Comparison of ENCODE assay signal across 1 cellular context in the genomic region with DNA sequence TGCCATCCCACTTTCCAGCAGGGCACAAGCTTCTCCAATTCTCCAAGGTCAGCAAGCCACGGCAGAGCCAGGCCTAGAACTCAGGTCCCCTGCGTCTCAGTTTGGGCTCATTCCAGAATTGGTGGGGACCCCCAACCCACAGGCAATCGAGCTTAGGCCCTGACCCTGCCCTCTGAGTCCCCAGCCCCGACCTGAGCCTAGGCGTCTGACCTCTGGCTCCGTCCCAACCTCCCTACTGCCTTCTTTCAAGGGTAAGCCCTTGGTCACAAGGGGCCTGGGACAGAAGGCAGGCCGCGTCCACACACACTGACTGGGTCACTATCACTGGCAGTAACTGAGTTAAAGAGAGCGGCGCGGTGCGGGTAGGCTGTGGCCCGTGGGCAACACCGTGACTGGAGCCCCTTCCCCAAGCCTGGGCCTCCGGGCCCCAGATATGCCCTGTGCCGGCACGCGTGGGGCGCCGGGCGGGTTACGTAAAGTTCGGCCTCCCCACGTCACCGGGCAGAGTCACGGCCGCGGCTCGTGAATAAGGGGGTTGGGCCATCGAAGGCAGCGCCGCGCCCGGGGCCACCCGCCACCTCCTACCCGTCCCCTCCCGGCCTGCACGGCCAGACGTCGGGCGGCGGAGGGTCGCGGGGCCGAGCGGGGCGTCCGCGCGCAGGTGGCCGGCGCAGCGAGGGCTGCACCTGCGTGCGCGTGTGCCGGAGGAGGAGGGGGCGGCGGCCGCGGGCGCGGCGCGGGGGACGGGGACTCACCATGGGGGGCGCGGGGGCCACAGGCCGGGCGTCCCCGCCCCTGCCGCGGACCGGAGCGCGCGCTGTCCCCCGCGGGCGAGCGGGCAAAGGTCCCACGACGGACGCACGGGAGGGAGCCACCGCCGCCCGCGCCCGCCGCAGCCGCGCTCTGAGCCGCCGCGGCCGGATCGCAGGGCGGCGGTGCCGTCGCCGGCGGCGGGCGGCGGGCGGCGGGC.
TF ChIP-seq lines count a peak whose summit lies in the region.

No MANE protein-coding gene starts in this region.

TF ChIP-seq in GM23338, 12 proteins besides CTCF, POLR2A, EP300 and RAD21 (continued from another document):
- TF ChIP-seq, protein P1, sequence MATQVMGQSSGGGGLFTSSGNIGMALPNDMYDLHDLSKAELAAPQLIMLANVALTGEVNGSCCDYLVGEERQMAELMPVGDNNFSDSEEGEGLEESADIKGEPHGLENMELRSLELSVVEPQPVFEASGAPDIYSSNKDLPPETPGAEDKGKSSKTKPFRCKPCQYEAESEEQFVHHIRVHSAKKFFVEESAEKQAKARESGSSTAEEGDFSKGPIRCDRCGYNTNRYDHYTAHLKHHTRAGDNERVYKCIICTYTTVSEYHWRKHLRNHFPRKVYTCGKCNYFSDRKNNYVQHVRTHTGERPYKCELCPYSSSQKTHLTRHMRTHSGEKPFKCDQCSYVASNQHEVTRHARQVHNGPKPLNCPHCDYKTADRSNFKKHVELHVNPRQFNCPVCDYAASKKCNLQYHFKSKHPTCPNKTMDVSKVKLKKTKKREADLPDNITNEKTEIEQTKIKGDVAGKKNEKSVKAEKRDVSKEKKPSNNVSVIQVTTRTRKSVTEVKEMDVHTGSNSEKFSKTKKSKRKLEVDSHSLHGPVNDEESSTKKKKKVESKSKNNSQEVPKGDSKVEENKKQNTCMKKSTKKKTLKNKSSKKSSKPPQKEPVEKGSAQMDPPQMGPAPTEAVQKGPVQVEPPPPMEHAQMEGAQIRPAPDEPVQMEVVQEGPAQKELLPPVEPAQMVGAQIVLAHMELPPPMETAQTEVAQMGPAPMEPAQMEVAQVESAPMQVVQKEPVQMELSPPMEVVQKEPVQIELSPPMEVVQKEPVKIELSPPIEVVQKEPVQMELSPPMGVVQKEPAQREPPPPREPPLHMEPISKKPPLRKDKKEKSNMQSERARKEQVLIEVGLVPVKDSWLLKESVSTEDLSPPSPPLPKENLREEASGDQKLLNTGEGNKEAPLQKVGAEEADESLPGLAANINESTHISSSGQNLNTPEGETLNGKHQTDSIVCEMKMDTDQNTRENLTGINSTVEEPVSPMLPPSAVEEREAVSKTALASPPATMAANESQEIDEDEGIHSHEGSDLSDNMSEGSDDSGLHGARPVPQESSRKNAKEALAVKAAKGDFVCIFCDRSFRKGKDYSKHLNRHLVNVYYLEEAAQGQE (IDR thresholded peaks at IDR 0.05; ENCODE audit: unreplicated experiment) = no peak
- TF ChIP-seq EZH2phosphoT487 (IDR thresholded peaks at IDR 0.05; ENCODE audit: unreplicated experiment) = no peak
TF ChIP-seq in GM23338: peak in this region for 1.
